11 cellular contexts compared by ENCODE assay signal in genomic region chr9:136821333-136822031, GRCh38. TPM values are rescaled to one million over a fixed set of nuclear protein-coding genes. Genes with fewer than 3 reads are reported as not detected.
A peak's percentile ranks its signal among the peaks of the same experiment; 100 is the strongest.
DNase-seq lines count a peak whose midpoint lies in the region; ATAC-seq and TF ChIP-seq lines count a peak whose summit lies in the region.
"Had no signal": no experiment of that assay in that cellular context is flagged by ENCODE, and none has a peak within 500 bp of the region (broad histone marks: within the 10 kb centered on the region; RNA-seq: fewer than 3 reads in every experiment).

No MANE protein-coding gene starts in this region.

- no peak for DNase-seq in activated naive CD8-positive, alpha-beta T cell treated with anti-CD3 and anti-CD28 coated beads, Interleukin-2, amount 10 ng/mL, durations not matched to agents 7 days and 5 days
- DNase-seq in fibroblast of the aortic adventitia (ENCODE audit: low read depth) (peak; percentile 27), lower lobe of right lung (no peak), stomach (no peak), NCI-H1048 (lab: John Stamatoyannopoulos, UW) (no peak)
- no peak for DNase-seq in stimulated activated naive CD4-positive, alpha-beta T cell (lab: John Stamatoyannopoulos, UW)
- DNase-seq: activated naive CD4-positive, alpha-beta T cell treated with anti-CD3 and anti-CD28 coated beads, Interleukin-2, amount 50 U/mL, for 16 hours; hippocampal formation; NCI-H526 had no signal

- H3K36me3 Mint-ChIP-seq in activated naive CD8-positive, alpha-beta T cell treated with anti-CD3 and anti-CD28 coated beads, Interleukin-2, amount 10 ng/mL, durations not matched to agents 7 days and 5 days = peaks cover 5% of the 10 kb centered on the region

- H3K4me3 ChIP-seq in fibroblast of the aortic adventitia (ENCODE audit: low read depth, low read length) (peak overlapping the region; percentile 28), lower lobe of right lung (peak overlapping the region; percentile 35), stomach (peak overlapping the region; percentile 33 to 41 (median 36))

- no peak overlapping the region for H3K27ac Mint-ChIP-seq in activated naive CD8-positive, alpha-beta T cell treated with anti-CD3 and anti-CD28 coated beads, Interleukin-2, amount 10 ng/mL, durations not matched to agents 7 days and 5 days

- 34 to 60% (median 37%) methylated on average over 31 to 81 of the region's 81 CpGs for WGBS in stomach, 5 donors

- H3K27ac ChIP-seq in lower lobe of right lung (no peak overlapping the region), stomach (peak overlapping the region in 1 of 5 donors; percentile 46)

- intact Hi-C loops in lower lobe of right lung (cut with DNase I) (no loop called here), stomach (cut with DNase I; ENCODE audit: low total_unique reads) (no loop called here)

- H3K36me3 ChIP-seq in lower lobe of right lung = peaks cover 33% of the 10 kb centered on the region
- peaks cover 30 to 45% (median 41%) of the 10 kb centered on the region in 4 donors for H3K36me3 ChIP-seq in stomach

- no peak overlapping the region for H3K4me3 Mint-ChIP-seq in activated naive CD8-positive, alpha-beta T cell treated with anti-CD3 and anti-CD28 coated beads, Interleukin-2, amount 10 ng/mL, durations not matched to agents 7 days and 5 days

- no peak for TF ChIP-seq POLR2A in stomach (IDR thresholded peaks at IDR 0.05)

- H3K4me1 ChIP-seq in lower lobe of right lung = no peaks in the 10 kb centered on the region
- H3K4me1 ChIP-seq in stomach = peaks cover 13 to 16% (median 14%) of the 10 kb centered on the region in 4 donors

- H3K4me1 Mint-ChIP-seq in activated naive CD8-positive, alpha-beta T cell treated with anti-CD3 and anti-CD28 coated beads, Interleukin-2, amount 10 ng/mL, durations not matched to agents 7 days and 5 days = peaks cover 3% of the 10 kb centered on the region

- H3K9me3 Mint-ChIP-seq in activated naive CD8-positive, alpha-beta T cell treated with anti-CD3 and anti-CD28 coated beads, Interleukin-2, amount 10 ng/mL, durations not matched to agents 7 days and 5 days = no peaks in the 10 kb centered on the region

- no peaks in the 10 kb centered on the region for H3K27me3 ChIP-seq in lower lobe of right lung (ENCODE audit: low read depth)
- H3K27me3 ChIP-seq in stomach = no peaks in the 10 kb centered on the region

- peak; percentile 19 for ATAC-seq in activated naive CD8-positive, alpha-beta T cell treated with anti-CD3 and anti-CD28 coated beads, Interleukin-2, amount 10 ng/mL, durations not matched to agents 7 days and 5 days (ENCODE audit: low read depth)
- ATAC-seq in lower lobe of right lung = peak in 1 of 2 donors; percentile 54
- no peak for ATAC-seq in HG03520 (IDR thresholded peaks at IDR 0.05; ENCODE audit: unreplicated experiment)
- ATAC-seq in GM21529 (IDR thresholded peaks at IDR 0.05; ENCODE audit: unreplicated experiment) = no peak

- POLR2A ChIA-PET in activated naive CD8-positive, alpha-beta T cell treated with anti-CD3 and anti-CD28 coated beads, Interleukin-2, amount 10 ng/mL, durations not matched to agents 7 days and 5 days (lab: Charles Lee) = interaction anchor here (0.6 to 1.1 kb wide), 3 partner anchors 14 to 593 kb away, joined by 3 to 5 read pairs (median 4); partner anchors contain the start of gene RABL6

- H3K9me3 ChIP-seq in lower lobe of right lung (no peaks in the 10 kb centered on the region), stomach (no peaks in the 10 kb centered on the region)

- TF ChIP-seq CTCF in fibroblast of the aortic adventitia (IDR thresholded peaks at IDR 0.05; ENCODE audit: insufficient read depth, low read length) (no peak), lower lobe of right lung (IDR thresholded peaks at IDR 0.05) (no peak), stomach (IDR thresholded peaks at IDR 0.05) (no peak)

- TF ChIP-seq EP300 in stomach (IDR thresholded peaks at IDR 0.05) = no peak

- H3K27me3 Mint-ChIP-seq in activated naive CD8-positive, alpha-beta T cell treated with anti-CD3 and anti-CD28 coated beads, Interleukin-2, amount 10 ng/mL, durations not matched to agents 7 days and 5 days = no peaks in the 10 kb centered on the region

RNA-seq across cellular contexts. Expression of gene RABL6, which starts 13.7 kb away (rescaled TPM):
- total RNA-seq in activated naive CD8-positive, alpha-beta T cell treated with anti-CD3 and anti-CD28 coated beads, Interleukin-2, amount 10 ng/mL, durations not matched to agents 7 days and 5 days = 10 to 100 TPM; 91.1 to 98.4 TPM
- total RNA-seq in fibroblast of the aortic adventitia (ENCODE audit: low replicate concordance) (49.8 and 62.0 TPM in 2 replicates), lower lobe of right lung (62.2 TPM), stomach (100 to 1,000 TPM in 1 of 5 donors, 10 to 100 TPM in 4; 47.4 to 615 (median 65.1) TPM)
- polyA plus RNA-seq in stomach = 10 to 100 TPM; 54.2 to 82.1 (median 56.0) TPM

RNA-seq across cellular contexts. Expression of gene AJM1, which starts 20.8 kb away (rescaled TPM):
- total RNA-seq in activated naive CD8-positive, alpha-beta T cell treated with anti-CD3 and anti-CD28 coated beads, Interleukin-2, amount 10 ng/mL, durations not matched to agents 7 days and 5 days = 1 to 10 TPM; 6.6 to 6.7 TPM
- total RNA-seq in fibroblast of the aortic adventitia (ENCODE audit: low replicate concordance) (1.1 and 1.3 TPM in 2 replicates), lower lobe of right lung (3.5 TPM), stomach (10 to 100 TPM in 2 of 5 donors, 1 to 10 TPM in 3; 1.4 to 37.4 (median 9.3) TPM)
- 1 to 10 TPM in 2 of 3 donors, under 1 TPM in 1; 0.46 to 3.3 (median 1.5) TPM for polyA plus RNA-seq in stomach

RNA-seq across cellular contexts. Expression of gene CCDC183, which starts 25.3 kb away (rescaled TPM):
- 1 to 10 TPM; 1.7 to 2.2 TPM for total RNA-seq in activated naive CD8-positive, alpha-beta T cell treated with anti-CD3 and anti-CD28 coated beads, Interleukin-2, amount 10 ng/mL, durations not matched to agents 7 days and 5 days
- total RNA-seq in fibroblast of the aortic adventitia (ENCODE audit: low replicate concordance) (0.16 TPM in 1 of 2 replicates, not detected in the other), lower lobe of right lung (3.7 TPM), stomach (10 to 100 TPM in 1 of 5 donors, 1 to 10 TPM in 4; 1.2 to 53.0 (median 6.2) TPM)
- 1 to 10 TPM; 1.9 to 5.8 (median 3.5) TPM for polyA plus RNA-seq in stomach

RNA-seq across cellular contexts. Expression of gene PHPT1, which starts 27.7 kb away (rescaled TPM):
- total RNA-seq in activated naive CD8-positive, alpha-beta T cell treated with anti-CD3 and anti-CD28 coated beads, Interleukin-2, amount 10 ng/mL, durations not matched to agents 7 days and 5 days = 10 to 100 TPM; 80.5 to 89.0 TPM
- total RNA-seq in fibroblast of the aortic adventitia (ENCODE audit: low replicate concordance) (28.7 and 83.2 TPM in 2 replicates), lower lobe of right lung (93.6 TPM), stomach (10 to 100 TPM; 31.5 to 45.5 (median 38.8) TPM)
- 100 to 1,000 TPM; 151 to 168 (median 156) TPM for polyA plus RNA-seq in stomach

RNA-seq across cellular contexts. Expression of gene TMEM141, which starts 30.3 kb away (rescaled TPM):
- total RNA-seq in activated naive CD8-positive, alpha-beta T cell treated with anti-CD3 and anti-CD28 coated beads, Interleukin-2, amount 10 ng/mL, durations not matched to agents 7 days and 5 days = 10 to 100 TPM; 37.5 to 43.6 TPM
- total RNA-seq in fibroblast of the aortic adventitia (ENCODE audit: low replicate concordance) (9.4 and 30.8 TPM in 2 replicates), lower lobe of right lung (57.2 TPM), stomach (100 to 1,000 TPM in 1 of 5 donors, 10 to 100 TPM in 4; 11.1 to 152 (median 64.5) TPM)
- polyA plus RNA-seq in stomach = 100 to 1,000 TPM; 139 to 219 (median 195) TPM
